ENCODE assay signal across 17 cellular contexts in genomic region chr9:113526841-113527240, GRCh38.
DNase-seq lines count a peak whose midpoint lies in the region; ATAC-seq and TF ChIP-seq lines count a peak whose summit lies in the region.
"Had no signal": no experiment of that assay in that cellular context is flagged by ENCODE, and none has a peak within 500 bp of the region (broad histone marks: within the 10 kb centered on the region; RNA-seq: fewer than 3 reads in every experiment).

No MANE protein-coding gene starts in this region.

- H3K4me1 ChIP-seq in colonic mucosa: peaks cover 37% of the 10 kb centered on the region
- H3K4me1 ChIP-seq in stomach smooth muscle (ENCODE audit: control insufficient read depth, insufficient read depth, low read length): peaks cover 68% of the 10 kb centered on the region
- no peaks in the 10 kb centered on the region for H3K4me1 ChIP-seq in foreskin keratinocyte

- H3K4me3 ChIP-seq in colonic mucosa (no peak overlapping the region), stomach smooth muscle (ENCODE audit: low read length in 2 of 2) (peak overlapping the region in 1 of 2 donors; percentile 22)
- H3K4me3 ChIP-seq: GM23338, Peyer's patch had no signal

- DNase-seq in T-cell (peak in 1 of 34 experiments; percentile 32), colonic mucosa (no peak), mesothelial cell of epicardium (ENCODE audit: low spot score in 2 of 2, unreplicated experiment in 2 of 2) (no peak), foreskin keratinocyte (no peak)
- DNase-seq in activated CD8-positive, alpha-beta memory T cell treated with anti-CD3 and anti-CD28 coated beads, Interleukin-2, amount 50 U/mL, for 48 hours: no peak
- DNase-seq: activated CD4-positive, alpha-beta T cell treated with anti-CD3 and anti-CD28 coated beads, Interleukin-2, amount 10 ng/mL, durations not matched to agents 7 days and 5 days; activated gamma-delta T cell treated with Interleukin-2 at 50 U/mL for 16 hours; islet precursor cell; KG1; NCI-H1436; NCI-H524; Peyer's patch; stimulated activated CD4-positive, alpha-beta T cell treated with anti-CD3 and anti-CD28 coated beads, Interleukin-15, amount 100 ng/mL, for 24 hours had no signal

- TF ChIP-seq CTCF in colonic mucosa (IDR thresholded peaks at IDR 0.05) (no peak), mesothelial cell of epicardium (IDR thresholded peaks at IDR 0.05; ENCODE audit: unreplicated experiment) (no peak), foreskin keratinocyte (conservative IDR thresholded peaks at IDR 0.05) (no peak)

- ATAC-seq in T-cell (replicated peaks in 1 of 4): peak in 2 of 4 experiments; percentile 21 to 40
- ATAC-seq in HG03378 (IDR thresholded peaks at IDR 0.05; ENCODE audit: unreplicated experiment): no peak
- no peak for ATAC-seq in foreskin keratinocyte
- no peak for ATAC-seq in GM21786 (IDR thresholded peaks at IDR 0.05; ENCODE audit: unreplicated experiment)

- H3K4me1 Mint-ChIP-seq in T-cell: peaks cover 57 to 71% (median 62%) of the 10 kb centered on the region in 3 donors
- H3K4me1 Mint-ChIP-seq in mesothelial cell of epicardium: peaks cover 8% of the 10 kb centered on the region

- intact Hi-C loops in colonic mucosa (cut with DNase I): no loop called here

- H3K36me3 ChIP-seq in colonic mucosa: no peaks in the 10 kb centered on the region
- H3K36me3 ChIP-seq in stomach smooth muscle (ENCODE audit: control insufficient read depth in 2 of 2, insufficient read depth in 2 of 2, low read length in 2 of 2): peaks cover 35 to 38% of the 10 kb centered on the region in 2 donors

- H3K27ac Mint-ChIP-seq in T-cell: peak overlapping the region; percentile 85 to 92
- H3K27ac Mint-ChIP-seq in mesothelial cell of epicardium: peak overlapping the region; percentile 4
- H3K27ac Mint-ChIP-seq: GM23338 had no signal

- H3K4me3 Mint-ChIP-seq in T-cell (peak overlapping the region in 1 of 3 donors; percentile 26), mesothelial cell of epicardium (no peak overlapping the region)
- H3K4me3 Mint-ChIP-seq: activated CD4-positive, alpha-beta T cell treated with anti-CD3 and anti-CD28 coated beads, Interleukin-2, amount 10 ng/mL, durations not matched to agents 7 days and 5 days; GM23338 had no signal

- H3K36me3 Mint-ChIP-seq in T-cell: peaks cover 40% of the 10 kb centered on the region
- H3K36me3 Mint-ChIP-seq in mesothelial cell of epicardium: no peaks in the 10 kb centered on the region

- H3K27me3 Mint-ChIP-seq in T-cell: no peaks in the 10 kb centered on the region
- H3K27me3 Mint-ChIP-seq in mesothelial cell of epicardium (ENCODE audit: low read depth): no peaks in the 10 kb centered on the region
- H3K27me3 Mint-ChIP-seq: activated CD4-positive, alpha-beta T cell treated with anti-CD3 and anti-CD28 coated beads, Interleukin-2, amount 10 ng/mL, durations not matched to agents 7 days and 5 days had no signal

- no peaks in the 10 kb centered on the region for H3K27me3 ChIP-seq in colonic mucosa
- H3K27me3 ChIP-seq in stomach smooth muscle (ENCODE audit: control insufficient read depth in 1 of 2, insufficient read depth in 2 of 2, low read length in 2 of 2): no peaks in the 10 kb centered on the region
- H3K27me3 ChIP-seq in foreskin keratinocyte: peaks cover 40% of the 10 kb centered on the region
- H3K27me3 ChIP-seq: Peyer's patch had no signal

- H3K9ac ChIP-seq in colonic mucosa (ENCODE audit: low read depth in 2 of 2, low read length in 2 of 2): no peak overlapping the region
- H3K9ac ChIP-seq in stomach smooth muscle (ENCODE audit: low read length in 2 of 2): peak overlapping the region; percentile 29 to 35

- H3K9me3 ChIP-seq in colonic mucosa (no peaks in the 10 kb centered on the region), stomach smooth muscle (ENCODE audit: control insufficient read depth in 2 of 2, low read length in 2 of 2) (no peaks in the 10 kb centered on the region)
- H3K9me3 ChIP-seq: Peyer's patch had no signal

- CTCF ChIA-PET in T-cell (lab: Charles Lee): no interaction called here

- no peaks in the 10 kb centered on the region for H3K9me3 Mint-ChIP-seq in T-cell
- no peaks in the 10 kb centered on the region for H3K9me3 Mint-ChIP-seq in mesothelial cell of epicardium
- H3K9me3 Mint-ChIP-seq: activated CD4-positive, alpha-beta T cell treated with anti-CD3 and anti-CD28 coated beads, Interleukin-2, amount 10 ng/mL, durations not matched to agents 7 days and 5 days; GM23338 had no signal

- peak overlapping the region; percentile 62 for H3K27ac ChIP-seq in colonic mucosa
- peak overlapping the region; percentile 86 for H3K27ac ChIP-seq in stomach smooth muscle (ENCODE audit: low read length)
- no peak overlapping the region for H3K27ac ChIP-seq in foreskin keratinocyte

- POLR2A ChIA-PET in T-cell (lab: Charles Lee): no interaction called here

Comparison
In these comparisons a context has a peak if more than half of its experiments do, and no peak if none do; other contexts are left out.
1. H3K9ac ChIP-seq: peak in stomach smooth muscle (2 of 2); none in colonic mucosa (0 of 2).